In genomic region chr2:120438301-120439066, GRCh38 we compare ENCODE assay signal across 16 cellular contexts.
"Had no signal": no experiment of that assay in that cellular context is flagged by ENCODE, and none has a peak within 500 bp of the region (broad histone marks: within the 10 kb centered on the region; RNA-seq: fewer than 3 reads in every experiment).

No MANE protein-coding gene starts in this region.

- H3K4me1 ChIP-seq: foreskin keratinocyte had no signal

- H3K27me3 ChIP-seq: foreskin keratinocyte had no signal

- H3K27ac Mint-ChIP-seq: endodermal cell; memory B cell; naive thymus-derived CD4-positive, alpha-beta T cell had no signal

- H3K4me3 Mint-ChIP-seq: endodermal cell; memory B cell; naive thymus-derived CD4-positive, alpha-beta T cell had no signal

- H3K9me3 Mint-ChIP-seq: endodermal cell; memory B cell; naive thymus-derived CD4-positive, alpha-beta T cell had no signal

- H3K4me1 Mint-ChIP-seq: memory B cell had no signal

- H3K9me3 ChIP-seq: left ventricle myocardium inferior, lower lobe of right lung, neutrophil had no signal

- H3K36me3 ChIP-seq: left ventricle myocardium inferior, lower lobe of right lung, neutrophil had no signal

- DNase-seq: dermis blood vessel endothelial cell; erythroblast; foreskin keratinocyte; kidney; left cardiac atrium; left ventricle myocardium inferior; lower lobe of right lung; naive thymus-derived CD4-positive, alpha-beta T cell; small intestine; stimulated activated CD4-positive, alpha-beta T cell treated with anti-CD3 and anti-CD28 coated beads, Interleukin-2, amount 100 ng/mL, for 48 hours; stimulated activated naive CD4-positive, alpha-beta T cell treated with Interleukin-2 at 50 U/mL for 16 hours; trophoblast cell had no signal

- H3K4me3 ChIP-seq: hepatocyte, left ventricle myocardium inferior, lower lobe of right lung had no signal

- H3K36me3 Mint-ChIP-seq: memory B cell; naive thymus-derived CD4-positive, alpha-beta T cell had no signal

- ATAC-seq: foreskin keratinocyte; left cardiac atrium; lower lobe of right lung; naive thymus-derived CD4-positive, alpha-beta T cell had no signal

- H3K27ac ChIP-seq: foreskin keratinocyte, hepatocyte, left ventricle myocardium inferior, lower lobe of right lung, neutrophil had no signal
